Comparison of ENCODE assay signal across 11 cellular contexts in the genomic region with DNA sequence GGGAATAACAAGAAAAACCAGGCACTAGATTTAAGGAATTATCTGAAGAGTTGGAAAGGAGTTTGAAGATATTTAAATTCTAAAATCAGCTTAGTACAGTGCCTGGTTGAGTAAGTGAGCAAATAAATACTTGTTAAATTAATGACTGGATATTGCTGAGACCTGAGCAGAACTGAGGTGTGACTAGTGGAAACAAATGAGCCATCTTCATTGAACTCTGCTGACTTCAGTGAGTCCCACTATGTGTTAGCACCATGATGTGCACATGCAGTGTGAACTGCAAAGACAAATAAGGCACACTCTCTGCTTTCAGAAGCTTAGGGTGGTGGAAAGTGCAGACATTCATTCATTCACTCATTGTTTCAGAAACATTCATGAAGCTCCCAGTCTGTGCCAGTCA. TPM values are rescaled to one million over a fixed set of nuclear protein-coding genes. Genes with fewer than 3 reads are reported as not detected.
DNase-seq lines count a peak whose midpoint lies in the region; ATAC-seq, FAIRE-seq and TF ChIP-seq lines count a peak whose summit lies in the region.
"Had no signal": no experiment of that assay in that cellular context is flagged by ENCODE, and none has a peak within 500 bp of the region (broad histone marks: within the 10 kb centered on the region; RNA-seq: fewer than 3 reads in every experiment).

No MANE protein-coding gene starts in this region.

- TF ChIP-seq CTCF in AG04450 (IDR thresholded peaks at IDR 0.05; ENCODE audit: low read depth, low read length): no peak
- no peak for TF ChIP-seq CTCF in GM12878 (IDR thresholded peaks at IDR 0.05 in 2 of 3, conservative IDR thresholded peaks at IDR 0.05 in 1 of 3; ENCODE audit: control insufficient read depth in 2 of 3, extremely low read depth in 1 of 3, insufficient read depth in 1 of 3, low read depth in 3 of 3, low read length in 3 of 3)

- H3K4me2 ChIP-seq in GM23248 (ENCODE audit: unreplicated experiment) (peak overlapping the region; percentile 67), GM12878 (ENCODE audit: control insufficient read depth, insufficient read depth) (peak overlapping the region; percentile 76; the same call in 1 of the 2 replicates), neuronal stem cell (ENCODE audit: insufficient read depth, low read length, poor library complexity, severe bottlenecking) (no peak overlapping the region)

- peak overlapping the region; percentile 41; the same call in 1 of the 2 replicates for H3K4me3 ChIP-seq in AG04450 (ENCODE audit: low read depth, low read length)
- H3K4me3 ChIP-seq in GM23248: no peak overlapping the region
- 0 out of 2 replicates have a peak overlapping the region, but pooled peaks have one; percentile 5 for H3K4me3 ChIP-seq in GM12878
- no peak overlapping the region for H3K4me3 ChIP-seq in neuronal stem cell (ENCODE audit: low read length in 2 of 2)
- H3K4me3 ChIP-seq: SJSA1 had no signal

- H3K9me2 ChIP-seq in GM23248 (ENCODE audit: insufficient read depth): no peaks in the 10 kb centered on the region

- POLR2A ChIA-PET in AG04450 (lab: Yijun Ruan, JAX) (interaction anchor here (0.6 to 1.9 kb wide), 4 partner anchors 10 to 62 kb away, joined by 3 to 12 read pairs (median 6); no protein-coding TSS in a partner anchor), GM12878 (lab: Charles Lee) (interaction anchor here (0.8 kb wide), 1 partner anchor 8 kb away, joined by 4 read pairs; no protein-coding TSS in a partner anchor)

- intact Hi-C loops in GM12878 (cut with micrococcal nuclease; ENCODE audit: unreplicated experiment): loop anchor here (2.0 kb wide), 1 partner anchor 50 kb away; a partner anchor contains a TSS

- in situ Hi-C loops in GM23248 (cut with MboI) (no loop called here), GM12878 (cut with MboI) (no loop called here), KBM-7 (cut with MboI; ENCODE audit: low pct_unique_long_range_greater_than_20kb, low sequenced_read_pairs) (no loop called here)

- H2BK12ac ChIP-seq in neuronal stem cell (ENCODE audit: low read length): no peak overlapping the region

- TF ChIP-seq EP300 in GM12878 (IDR thresholded peaks at IDR 0.05; ENCODE audit: borderline replicate concordance in 1 of 2, control insufficient read depth in 1 of 2, low read depth in 2 of 2, low read length in 2 of 2): no peak

- H3K27ac ChIP-seq in AG04450 (ENCODE audit: low read depth, low read length) (no peak overlapping the region), GM23248 (peak overlapping the region; percentile 58), GM12878 (ENCODE audit: control insufficient read depth, insufficient read depth) (no peak overlapping the region), neuronal stem cell (replicated peaks; ENCODE audit: low read length) (no peak overlapping the region)
- H3K27ac ChIP-seq: SJSA1 had no signal

- no peak overlapping the region for H2BK5ac ChIP-seq in neuronal stem cell (ENCODE audit: low read length)

- no peaks in the 10 kb centered on the region for H3K79me2 ChIP-seq in GM23248 (ENCODE audit: insufficient read depth)
- H3K79me2 ChIP-seq in GM12878 (ENCODE audit: control insufficient read depth, insufficient read depth, low read length): no peaks in the 10 kb centered on the region

- H2BK15ac ChIP-seq in neuronal stem cell (ENCODE audit: low read length): no peak overlapping the region

- no peak overlapping the region for H2BK120ac ChIP-seq in neuronal stem cell (ENCODE audit: low read depth, low read length)

- H3K23ac ChIP-seq in neuronal stem cell (ENCODE audit: low read depth, low read length, poor library complexity): no peak overlapping the region

- H3K4me1 ChIP-seq in GM23248 (ENCODE audit: insufficient read depth): peaks cover 15% of the 10 kb centered on the region
- H3K4me1 ChIP-seq in GM12878 (ENCODE audit: control insufficient read depth, insufficient read depth, low read length): peaks cover 37% of the 10 kb centered on the region
- H3K4me1 ChIP-seq in neuronal stem cell (ENCODE audit: control insufficient read depth in 2 of 2, insufficient read depth in 1 of 2, low read depth in 1 of 2, low read length in 2 of 2): peaks cover 6 to 21% of the 10 kb centered on the region in 2 donors

- no peaks in the 10 kb centered on the region for H3K9me3 ChIP-seq in AG04450 (ENCODE audit: control insufficient read depth, insufficient read depth, low read length)
- no peaks in the 10 kb centered on the region for H3K9me3 ChIP-seq in GM23248 (ENCODE audit: low read depth)
- H3K9me3 ChIP-seq in GM12878 (replicated peaks; ENCODE audit: control insufficient read depth, insufficient read depth, low read length): no peaks in the 10 kb centered on the region
- H3K9me3 ChIP-seq in neuronal stem cell (replicated peaks in 1 of 2; ENCODE audit: control insufficient read depth in 2 of 2, insufficient read depth in 1 of 2, low read depth in 1 of 2, low read length in 2 of 2): no peaks in the 10 kb centered on the region
- H3K9me3 ChIP-seq: SJSA1 had no signal

- no peaks in the 10 kb centered on the region for H4K20me1 ChIP-seq in GM23248 (ENCODE audit: insufficient read depth)
- H4K20me1 ChIP-seq in GM12878 (ENCODE audit: control insufficient read depth, insufficient read depth): no peaks in the 10 kb centered on the region

- H3K9ac ChIP-seq in GM23248: peak overlapping the region; percentile 45; the same call in 1 of the 2 replicates
- no peak overlapping the region for H3K9ac ChIP-seq in GM12878 (ENCODE audit: control insufficient read depth, insufficient read depth, low read length)
- H3K9ac ChIP-seq in neuronal stem cell (ENCODE audit: low read depth, low read length, poor library complexity): no peak overlapping the region

- H3K79me1 ChIP-seq in neuronal stem cell (ENCODE audit: low read depth, low read length): no peaks in the 10 kb centered on the region

- no peaks in the 10 kb centered on the region for H3K36me3 ChIP-seq in GM23248 (ENCODE audit: low read depth)
- no peaks in the 10 kb centered on the region for H3K36me3 ChIP-seq in GM12878 (ENCODE audit: control insufficient read depth in 2 of 2, insufficient read depth in 2 of 2, low read length in 1 of 2)
- no peaks in the 10 kb centered on the region for H3K36me3 ChIP-seq in neuronal stem cell (replicated peaks in 1 of 2; ENCODE audit: control insufficient read depth in 2 of 2, insufficient read depth in 2 of 2, low read length in 2 of 2)
- H3K36me3 ChIP-seq: SJSA1 had no signal

- no peak overlapping the region for H3K4ac ChIP-seq in neuronal stem cell (ENCODE audit: low read length)

- no peak overlapping the region for H3K14ac ChIP-seq in neuronal stem cell (ENCODE audit: low read length)

- no peak for TF ChIP-seq RAD21 in GM12878 (IDR thresholded peaks at IDR 0.05; ENCODE audit: insufficient read depth, low read depth, low read length)

- H2AFZ ChIP-seq in GM23248: no peak overlapping the region
- H2AFZ ChIP-seq in GM12878 (ENCODE audit: control insufficient read depth, low read depth, low read length): no peak overlapping the region
- peak overlapping the region; percentile 80 for H2AFZ ChIP-seq in neuronal stem cell (ENCODE audit: low read length)

- RAD21 ChIA-PET in GM12878 (lab: Charles Lee; ENCODE audit: unreplicated experiment): interaction anchor here (1.5 kb wide), 1 partner anchor 32 kb away, joined by 3 read pairs; no protein-coding TSS in a partner anchor

- FAIRE-seq in GM12878 (lab: Jason Lieb, UNC): no peak

- no peak overlapping the region for H3K18ac ChIP-seq in neuronal stem cell (ENCODE audit: low read length)

- no peak overlapping the region for H4K91ac ChIP-seq in neuronal stem cell (ENCODE audit: low read depth, low read length, poor library complexity)

- no peak overlapping the region for H4K8ac ChIP-seq in neuronal stem cell (ENCODE audit: low read depth, low read length)

- SMC1A ChIA-PET in GM12878 (lab: Charles Lee; ENCODE audit: uncharacterized antibody, unreplicated experiment): interaction anchor here (1.0 to 1.7 kb wide), 10 partner anchors 8 to 86 kb away, joined by 3 to 6 read pairs (median 4); partner anchors contain the start of gene TAF13

- BruUV-seq in GM12878 (replicated peaks; lab: Mats Ljungman, UMichigan): no TSS peak

- ATAC-seq in GM12878: peak; percentile 13
- ATAC-seq in HG03439 (IDR thresholded peaks at IDR 0.05; ENCODE audit: unreplicated experiment): no peak
- no peak for ATAC-seq in HG02588 (IDR thresholded peaks at IDR 0.05; ENCODE audit: unreplicated experiment)
- ATAC-seq in GM18868 (IDR thresholded peaks at IDR 0.05; ENCODE audit: unreplicated experiment): no peak

- H3F3A ChIP-seq in GM23248 (ENCODE audit: insufficient read depth): peaks cover 31% of the 10 kb centered on the region

- DNase-seq in AG04450 (ENCODE audit: low read depth, low spot score): no peak
- no peak for DNase-seq in GM23248
- peak; percentile 8 for DNase-seq in GM12878 (ENCODE audit: low read depth, low spot score)
- DNase-seq in neuronal stem cell (ENCODE audit: low spot score): no peak
- no peak for DNase-seq in KBM-7
- DNase-seq: NCI-H1105 treated with DMSO at 0.1 percent for 48 hours; stimulated activated naive B cell treated with anti-CD40 and anti-IgM and Interleukin-4, amounts not matched to agents 10 μg/mL and 1 μg/mL and 100 μg/mL, for 72 hours had no signal

- TF ChIP-seq POLR2A in GM12878 (IDR thresholded peaks at IDR 0.05; ENCODE audit: low read depth, low read length): no peak

- CTCF ChIA-PET in AG04450 (lab: Charles Lee): interaction anchor here (0.6 to 1.5 kb wide), 4 partner anchors 34 to 370 kb away, joined by 3 to 8 read pairs (median 4); a partner anchor contains a TSS
- CTCF ChIA-PET in GM12878 (lab: Yijun Ruan, JAX): interaction anchor here (2.0 to 2.4 kb wide), 2 partner anchors 30 to 50 kb away, joined by 5 to 6 read pairs; a partner anchor contains a TSS

- H3K27me3 ChIP-seq in AG04450 (ENCODE audit: control insufficient read depth, insufficient read depth, low read length) (no peaks in the 10 kb centered on the region), GM23248 (replicated peaks; ENCODE audit: insufficient read depth) (no peaks in the 10 kb centered on the region), GM12878 (replicated peaks in 1 of 2; ENCODE audit: control insufficient read depth in 2 of 2, insufficient read depth in 2 of 2, low read length in 1 of 2) (no peaks in the 10 kb centered on the region), neuronal stem cell (ENCODE audit: control insufficient read depth in 3 of 3, insufficient read depth in 3 of 3, low read depth in 1 of 3, low read length in 3 of 3) (no peaks in the 10 kb centered on the region)
- H3K27me3 ChIP-seq: SJSA1 had no signal

- H2AK5ac ChIP-seq in neuronal stem cell (ENCODE audit: low read depth, low read length): no peak overlapping the region

RNA-seq across cellular contexts. Expression of gene ELAPOR1, which starts 48.7 kb away (rescaled TPM):
- polyA plus RNA-seq in AG04450 (2011; rRNA removed): 0.88 and 0.94 TPM in 2 replicates
- 1.2 and 1.3 TPM in 2 replicates for polyA minus RNA-seq in AG04450 (2011; rRNA and poly(A)+ RNA removed)
- total RNA-seq in GM23248 (2014; rRNA removed; shearing (Covaris generic)): 0.51 and 0.54 TPM in 2 replicates
- polyA plus RNA-seq in GM23248 (2016; fragmentation: Nextera tagmentation; extraction: Ambion mirVana): 0.56 and 1.2 TPM in 2 replicates
- total RNA-seq in GM12878 (2013; cell fraction: nucleolus; rRNA removed): 0.56 and 1.3 TPM in 2 replicates
- 0.05 TPM in 1 of 2 replicates, not detected in the other for total RNA-seq in GM12878 (2014; rRNA removed)
- total RNA-seq in GM12878 (2014; rRNA removed; fragmentation: Illumina TruSeq; extraction: Trizol): 0.05 and 0.18 TPM in 2 replicates
- 0.21 TPM in 1 of 2 replicates, not detected in the other for total RNA-seq in GM12878 (2021)
- polyA plus RNA-seq in GM12878 (2011; ENCODE audit: low read depth): not detected
- polyA plus RNA-seq in GM12878 (2011; rRNA removed): 1.2 and 2.1 TPM in 2 replicates
- 2.2 and 2.8 TPM in 2 replicates for polyA plus RNA-seq in GM12878 (2011; cell fraction: cytosol; rRNA removed)
- polyA plus RNA-seq in GM12878 (2011; cell fraction: nucleus; rRNA removed): 4.0 and 5.8 TPM in 2 replicates
- polyA plus RNA-seq in GM12878 (2012): 0.08 TPM in 1 of 2 replicates, not detected in the other
- 0.07 and 0.10 TPM in 2 replicates for polyA plus RNA-seq in GM12878 (2014; fragmentation: Illumina TruSeq; extraction: Trizol)
- under 1 TPM; 0.04 to 0.24 TPM for polyA plus RNA-seq in GM12878 (2014; fragmentation: Nextera tagmentation; extraction: Ambion mirVana)
- 0.05 and 0.06 TPM in 2 replicates for polyA plus RNA-seq in GM12878 (2014; rRNA removed)
- under 1 TPM in 1 of 2 experiments, not detected in 1; 0.47 TPM for polyA plus RNA-seq in GM12878 (2016; fragmentation: Nextera tagmentation; extraction: Ambion mirVana)
- 2.7 and 3.7 TPM in 2 replicates for polyA minus RNA-seq in GM12878 (2011; rRNA and poly(A)+ RNA removed)
- 1.0 and 1.7 TPM in 2 replicates for polyA minus RNA-seq in GM12878 (2011; cell fraction: cytosol; rRNA and poly(A)+ RNA removed)
- polyA minus RNA-seq in GM12878 (2011; cell fraction: nucleus; rRNA and poly(A)+ RNA removed): 1.1 and 1.3 TPM in 2 replicates
- polyA plus RNA-seq in neuronal stem cell (2013, experiment 1 of 2): 1.1 TPM
- polyA plus RNA-seq in neuronal stem cell (2013, experiment 2 of 2): 1.2 TPM

RNA-seq across cellular contexts. Expression of gene SARS1, which starts 51.1 kb away (rescaled TPM):
- 301 and 332 TPM in 2 replicates for polyA plus RNA-seq in AG04450 (2011; rRNA removed)
- polyA minus RNA-seq in AG04450 (2011; rRNA and poly(A)+ RNA removed): 195 and 210 TPM in 2 replicates
- total RNA-seq in GM23248 (2014; rRNA removed; shearing (Covaris generic)): 365 and 410 TPM in 2 replicates
- 353 and 355 TPM in 2 replicates for polyA plus RNA-seq in GM23248 (2016; fragmentation: Nextera tagmentation; extraction: Ambion mirVana)
- total RNA-seq in GM12878 (2013; cell fraction: nucleolus; rRNA removed): 124 and 126 TPM in 2 replicates
- total RNA-seq in GM12878 (2014; rRNA removed): 120 and 123 TPM in 2 replicates
- 133 and 137 TPM in 2 replicates for total RNA-seq in GM12878 (2014; rRNA removed; fragmentation: Illumina TruSeq; extraction: Trizol)
- 110 and 115 TPM in 2 replicates for total RNA-seq in GM12878 (2021)
- polyA plus RNA-seq in GM12878 (2011; ENCODE audit: low read depth): 93.3 TPM
- 87.1 and 116 TPM in 2 replicates for polyA plus RNA-seq in GM12878 (2011; rRNA removed)
- 109 and 122 TPM in 2 replicates for polyA plus RNA-seq in GM12878 (2011; cell fraction: cytosol; rRNA removed)
- 128 and 149 TPM in 2 replicates for polyA plus RNA-seq in GM12878 (2011; cell fraction: nucleus; rRNA removed)
- 102 and 112 TPM in 2 replicates for polyA plus RNA-seq in GM12878 (2012)
- polyA plus RNA-seq in GM12878 (2014; fragmentation: Illumina TruSeq; extraction: Trizol): 139 and 152 TPM in 2 replicates
- polyA plus RNA-seq in GM12878 (2014; fragmentation: Nextera tagmentation; extraction: Ambion mirVana): 100 to 1,000 TPM; 148 to 202 TPM
- 103 and 110 TPM in 2 replicates for polyA plus RNA-seq in GM12878 (2014; rRNA removed)
- 100 to 1,000 TPM; 163 to 168 TPM for polyA plus RNA-seq in GM12878 (2016; fragmentation: Nextera tagmentation; extraction: Ambion mirVana)
- 83.7 and 94.1 TPM in 2 replicates for polyA minus RNA-seq in GM12878 (2011; rRNA and poly(A)+ RNA removed)
- polyA minus RNA-seq in GM12878 (2011; cell fraction: cytosol; rRNA and poly(A)+ RNA removed): 26.5 and 31.2 TPM in 2 replicates
- 44.6 and 53.6 TPM in 2 replicates for polyA minus RNA-seq in GM12878 (2011; cell fraction: nucleus; rRNA and poly(A)+ RNA removed)
- polyA plus RNA-seq in neuronal stem cell (2013, experiment 1 of 2): 110 TPM
- 109 TPM for polyA plus RNA-seq in neuronal stem cell (2013, experiment 2 of 2)

Comparison
In these comparisons a context has a peak if more than half of its experiments do, and no peak if none do; other contexts are left out.
1. H3K4me3 ChIP-seq: peak in AG04450 (single experiment) and GM12878 (single experiment); none in GM23248 (single experiment) and neuronal stem cell (0 of 2).